8 cellular contexts compared by ENCODE assay signal in the genomic region with DNA sequence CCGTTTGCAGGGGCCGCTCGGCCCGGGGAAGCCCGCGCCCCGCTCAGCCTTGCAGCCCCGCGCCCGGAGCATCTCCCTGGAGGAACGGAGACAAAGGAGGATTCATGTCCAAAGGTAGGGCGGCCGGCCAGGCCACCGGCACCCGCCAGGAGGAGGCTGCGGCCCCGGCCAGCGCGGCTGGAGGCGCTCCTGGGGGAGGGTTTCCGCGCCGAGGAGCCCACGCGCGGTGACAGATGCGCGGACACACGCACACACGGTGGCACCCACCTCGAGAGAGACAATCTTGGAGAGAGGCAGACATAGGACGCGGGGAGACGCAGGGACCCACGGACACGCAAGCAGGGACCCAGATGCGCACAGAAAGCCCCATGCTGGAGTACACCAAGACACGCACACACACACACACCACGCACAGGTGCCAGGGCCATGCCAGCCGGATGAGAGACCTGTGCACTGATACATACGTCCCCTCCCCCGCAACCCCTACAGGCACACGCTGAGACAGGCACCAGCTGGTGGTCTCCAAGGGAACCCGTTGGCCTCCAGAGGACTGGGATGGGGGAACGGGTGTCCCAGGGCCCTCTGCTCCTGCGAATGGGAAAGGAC. TPM values are rescaled to one million over a fixed set of nuclear protein-coding genes. Genes with fewer than 3 reads are reported as not detected.
A peak's percentile ranks its signal among the peaks of the same experiment; 100 is the strongest.
DNase-seq lines count a peak whose midpoint lies in the region; ATAC-seq and TF ChIP-seq lines count a peak whose summit lies in the region.

No MANE protein-coding gene starts in this region.

- no peak overlapping the region for H3K27ac Mint-ChIP-seq in activated naive CD8-positive, alpha-beta T cell treated with anti-CD3 and anti-CD28 coated beads, Interleukin-2, amount 10 ng/mL, durations not matched to agents 7 days and 5 days
- no peak overlapping the region for H3K27ac Mint-ChIP-seq in mesothelial cell of epicardium

- H3K4me2 ChIP-seq in BLaER1 = peak overlapping the region; percentile 99
- peak overlapping the region; percentile 84 for H3K4me2 ChIP-seq in HCT116 (ENCODE audit: low read length)

- TF ChIP-seq RAD21 in HCT116 (IDR thresholded peaks at IDR 0.05; ENCODE audit: low read depth) = no peak

- TF ChIP-seq CTCF in HCT116 (IDR thresholded peaks at IDR 0.05 in 2 of 3, conservative IDR thresholded peaks at IDR 0.05 in 1 of 3; ENCODE audit: borderline replicate concordance in 1 of 3, insufficient read depth in 1 of 3, low read depth in 2 of 3, low read length in 2 of 3) (no peak), mesothelial cell of epicardium (IDR thresholded peaks at IDR 0.05; ENCODE audit: unreplicated experiment) (no peak)

- peaks cover 49% of the 10 kb centered on the region for H3K27me3 Mint-ChIP-seq in activated naive CD8-positive, alpha-beta T cell treated with anti-CD3 and anti-CD28 coated beads, Interleukin-2, amount 10 ng/mL, durations not matched to agents 7 days and 5 days
- H3K27me3 Mint-ChIP-seq in mesothelial cell of epicardium (ENCODE audit: low read depth) = peaks cover 64% of the 10 kb centered on the region

- H3K36me3 ChIP-seq in BLaER1 (0 out of 2 replicates have a peak, but pooled peaks cover 10% of the 10 kb centered on the region), HCT116 (ENCODE audit: control insufficient read depth in 1 of 2, insufficient read depth in 2 of 2, low read length in 2 of 2) (no peaks in the 10 kb centered on the region)

- H3K27me3 ChIP-seq in BLaER1 (peaks cover 30% of the 10 kb centered on the region), HCT116 (ENCODE audit: insufficient read depth, low read length) (peaks cover 15% of the 10 kb centered on the region)

- H3K9me2 ChIP-seq in HCT116 (ENCODE audit: insufficient read depth) = no peaks in the 10 kb centered on the region

- H3K9ac ChIP-seq in BLaER1 (peak overlapping the region; percentile 74), HCT116 (ENCODE audit: low read length) (peak overlapping the region; percentile 15; the same call in 1 of the 2 replicates)

- H4K20me1 ChIP-seq in BLaER1 (no peaks in the 10 kb centered on the region), HCT116 (ENCODE audit: insufficient read depth) (no peaks in the 10 kb centered on the region)

- no peaks in the 10 kb centered on the region for H3K9me3 ChIP-seq in BLaER1
- no peaks in the 10 kb centered on the region for H3K9me3 ChIP-seq in HCT116 (ENCODE audit: control insufficient read depth in 1 of 2, insufficient read depth in 1 of 2, low read depth in 1 of 2, low read length in 2 of 2)

- intact Hi-C loops in HCT116 (cut with micrococcal nuclease) = no loop called here

- H3K4me3 ChIP-seq in BLaER1 (peak overlapping the region; percentile 76), HCT116 (replicated peaks in 1 of 2; ENCODE audit: low read depth in 1 of 2, low read length in 2 of 2) (peak overlapping the region; percentile 35 to 59)

- no peak overlapping the region for H2AFZ ChIP-seq in HCT116 (ENCODE audit: low read depth, low read length, poor library complexity, severe bottlenecking)

- H3K79me2 ChIP-seq in HCT116 (ENCODE audit: insufficient read depth, low read length) = no peaks in the 10 kb centered on the region

- H3K27ac ChIP-seq in BLaER1 = peak overlapping the region; percentile 18; the same call in 1 of the 2 replicates
- H3K27ac ChIP-seq in HCT116 (ENCODE audit: low read depth, low read length) = peak overlapping the region; percentile 30; the same call in 1 of the 2 replicates

- POLR2A ChIA-PET in HCT116 (lab: Charles Lee) = interaction anchor here (0.6 kb wide), 1 partner anchor 93 kb away, joined by 4 read pairs; no protein-coding TSS in a partner anchor
- POLR2A ChIA-PET in activated naive CD8-positive, alpha-beta T cell treated with anti-CD3 and anti-CD28 coated beads, Interleukin-2, amount 10 ng/mL, durations not matched to agents 7 days and 5 days (lab: Charles Lee) = no interaction called here

- TF ChIP-seq POLR2A in HCT116 (IDR thresholded peaks at IDR 0.05; ENCODE audit: borderline replicate concordance, extremely low read depth, insufficient read depth, insufficient read length) = no peak

- BruUV-seq in HCT116 (replicated peaks; lab: Mats Ljungman, UMichigan) = no TSS peak

- DNase-seq in HCT116 (ENCODE audit: low read depth, low spot score) (no peak), mesothelial cell of epicardium (ENCODE audit: low spot score in 2 of 2, unreplicated experiment in 2 of 2) (no peak), KG1 (lab: John Stamatoyannopoulos, UW) (no peak)
- no peak for DNase-seq in activated naive CD8-positive, alpha-beta T cell treated with anti-CD3 and anti-CD28 coated beads, Interleukin-2, amount 10 ng/mL, durations not matched to agents 7 days and 5 days

- peak overlapping the region; percentile 22 for H3K4me3 Mint-ChIP-seq in activated naive CD8-positive, alpha-beta T cell treated with anti-CD3 and anti-CD28 coated beads, Interleukin-2, amount 10 ng/mL, durations not matched to agents 7 days and 5 days
- H3K4me3 Mint-ChIP-seq in mesothelial cell of epicardium = peak overlapping the region; percentile 59

- H3K4me1 Mint-ChIP-seq in activated naive CD8-positive, alpha-beta T cell treated with anti-CD3 and anti-CD28 coated beads, Interleukin-2, amount 10 ng/mL, durations not matched to agents 7 days and 5 days = peaks cover 4% of the 10 kb centered on the region
- peaks cover 9% of the 10 kb centered on the region for H3K4me1 Mint-ChIP-seq in mesothelial cell of epicardium

- RAD21 ChIA-PET in HCT116 (lab: Charles Lee; ENCODE audit: low non-redundant PET in 1 of 2, low total read pairs in 2 of 2, uncharacterized antibody in 2 of 2, unreplicated experiment in 2 of 2) = no interaction called here

- H3K36me3 Mint-ChIP-seq in activated naive CD8-positive, alpha-beta T cell treated with anti-CD3 and anti-CD28 coated beads, Interleukin-2, amount 10 ng/mL, durations not matched to agents 7 days and 5 days = no peaks in the 10 kb centered on the region
- H3K36me3 Mint-ChIP-seq in mesothelial cell of epicardium = no peaks in the 10 kb centered on the region

- ATAC-seq in HCT116 (peak; percentile 21), HG02870 (IDR thresholded peaks at IDR 0.05; ENCODE audit: unreplicated experiment) (no peak), GM18873 (IDR thresholded peaks at IDR 0.05; ENCODE audit: low FRiP score, unreplicated experiment) (no peak), GM18502 (IDR thresholded peaks at IDR 0.05; ENCODE audit: poor library complexity, unreplicated experiment) (no peak)
- ATAC-seq in activated naive CD8-positive, alpha-beta T cell treated with anti-CD3 and anti-CD28 coated beads, Interleukin-2, amount 10 ng/mL, durations not matched to agents 7 days and 5 days (ENCODE audit: low read depth) = no peak

- CTCF ChIA-PET in HCT116 (lab: Charles Lee) = no interaction called here

- peaks cover 27% of the 10 kb centered on the region for H3K4me1 ChIP-seq in BLaER1
- peaks cover 8 to 12% of the 10 kb centered on the region in 2 experiments; a peak in 2 of 4 replicates for H3K4me1 ChIP-seq in HCT116 (ENCODE audit: control insufficient read depth in 1 of 2, insufficient read depth in 2 of 2, low read length in 2 of 2)

- H3K9me3 Mint-ChIP-seq in activated naive CD8-positive, alpha-beta T cell treated with anti-CD3 and anti-CD28 coated beads, Interleukin-2, amount 10 ng/mL, durations not matched to agents 7 days and 5 days = no peaks in the 10 kb centered on the region
- no peaks in the 10 kb centered on the region for H3K9me3 Mint-ChIP-seq in mesothelial cell of epicardium

TF ChIP-seq in HCT116, 20 proteins besides CTCF, POLR2A, EP300 and RAD21:
- TF ChIP-seq TCF7L2 (IDR thresholded peaks at IDR 0.05; ENCODE audit: borderline replicate concordance, extremely low read depth, insufficient read depth, insufficient read length) (no peak), EZH2 (IDR thresholded peaks at IDR 0.05) (no peak)

RNA-seq across cellular contexts. Expression of a gene that starts 7.8 kb away (rescaled TPM):
- total RNA-seq in HCT116 (2021; ENCODE audit: unreplicated experiment) (9.3 TPM), mesothelial cell of epicardium (8.8 to 9.0 TPM (median 9.0 TPM) in 3 replicates)
- polyA plus RNA-seq in HCT116 (2012) = 8.4 and 12.1 TPM in 2 replicates
- under 1 TPM; 0.31 to 0.42 TPM for total RNA-seq in activated naive CD8-positive, alpha-beta T cell treated with anti-CD3 and anti-CD28 coated beads, Interleukin-2, amount 10 ng/mL, durations not matched to agents 7 days and 5 days

RNA-seq across cellular contexts. Expression of a gene that starts 21.5 kb away (rescaled TPM):
- total RNA-seq in HCT116 (2021; ENCODE audit: unreplicated experiment) (not detected), mesothelial cell of epicardium (not detected in 3 replicates)
- not detected in 2 replicates for polyA plus RNA-seq in HCT116 (2012)
- 1 to 10 TPM; 2.4 to 2.6 TPM for total RNA-seq in activated naive CD8-positive, alpha-beta T cell treated with anti-CD3 and anti-CD28 coated beads, Interleukin-2, amount 10 ng/mL, durations not matched to agents 7 days and 5 days

RNA-seq across cellular contexts. Expression of a gene that starts 30.1 kb away (rescaled TPM):
- total RNA-seq in HCT116 (2021; ENCODE audit: unreplicated experiment) = 44.7 TPM
- 43.0 and 61.7 TPM in 2 replicates for polyA plus RNA-seq in HCT116 (2012)
- total RNA-seq in activated naive CD8-positive, alpha-beta T cell treated with anti-CD3 and anti-CD28 coated beads, Interleukin-2, amount 10 ng/mL, durations not matched to agents 7 days and 5 days = 10 to 100 TPM; 45.4 to 53.2 TPM
- 12.5 to 14.9 TPM (median 13.3 TPM) in 3 replicates for total RNA-seq in mesothelial cell of epicardium

RNA-seq across cellular contexts. Expression of a gene that starts 50.5 kb away (rescaled TPM):
- 3.7 TPM for total RNA-seq in HCT116 (2021; ENCODE audit: unreplicated experiment)
- polyA plus RNA-seq in HCT116 (2012) = 1.1 and 1.8 TPM in 2 replicates
- 10 to 100 TPM in 1 of 2 experiments, 1 to 10 TPM in 1; 9.9 to 10.1 TPM for total RNA-seq in activated naive CD8-positive, alpha-beta T cell treated with anti-CD3 and anti-CD28 coated beads, Interleukin-2, amount 10 ng/mL, durations not matched to agents 7 days and 5 days
- total RNA-seq in mesothelial cell of epicardium = 3.1 to 3.5 TPM (median 3.3 TPM) in 3 replicates
